Comparison of ENCODE assay signal across 6 cellular contexts in genomic region chr3:169811606-169812123, GRCh38. TPM values are rescaled to one million over a fixed set of nuclear protein-coding genes. Genes with fewer than 3 reads are reported as not detected.
DNase-seq lines count a peak whose midpoint lies in the region; ATAC-seq and TF ChIP-seq lines count a peak whose summit lies in the region.

No MANE protein-coding gene starts in this region.

- H3K27ac ChIP-seq in ascending aorta = peak overlapping the region; percentile 47 to 81

- intact Hi-C loops in ascending aorta (cut with DNase I) = no loop called here

- DNase-seq in CD1c-positive myeloid dendritic cell (ENCODE audit: extremely low spot score) = peak; percentile 7
- DNase-seq in M059J (ENCODE audit: low read depth) = peak; percentile 14
- DNase-seq in ascending aorta (ENCODE audit: low spot score in 2 of 2) = no peak
- peak; percentile 38 for DNase-seq in medulla oblongata (ENCODE audit: extremely low spot score)
- DNase-seq in cerebellum (ENCODE audit: low spot score) = no peak

- peaks cover 0 to 6% of the 10 kb centered on the region in 2 donors for H3K4me1 ChIP-seq in ascending aorta

- no peaks in the 10 kb centered on the region for H3K36me3 ChIP-seq in ascending aorta

- peak overlapping the region; percentile 58 to 73 for H3K4me3 ChIP-seq in ascending aorta

- ATAC-seq in GM18511 (IDR thresholded peaks at IDR 0.05; ENCODE audit: unreplicated experiment) = no peak

- no peaks in the 10 kb centered on the region for H3K27me3 ChIP-seq in ascending aorta

- TF ChIP-seq CTCF in ascending aorta (IDR thresholded peaks at IDR 0.05) = no peak

- no peaks in the 10 kb centered on the region for H3K9me3 ChIP-seq in ascending aorta

RNA-seq across cellular contexts. Expression of gene LRRIQ4, which starts 1.0 kb away (rescaled TPM):
- total RNA-seq in M059J (2014; rRNA removed; shearing (Covaris generic)) = not detected in 2 replicates
- total RNA-seq in ascending aorta (not detected), cerebellum (1.3 TPM)

RNA-seq across cellular contexts. Expression of gene LRRC34, which starts 1.0 kb away (rescaled TPM):
- 0.71 and 1.6 TPM in 2 replicates for total RNA-seq in M059J (2014; rRNA removed; shearing (Covaris generic))
- total RNA-seq in ascending aorta (3.5 TPM), cerebellum (21.1 TPM)

RNA-seq across cellular contexts. Expression of gene MYNN, which starts 38.5 kb away (rescaled TPM):
- 22.0 and 27.2 TPM in 2 replicates for total RNA-seq in M059J (2014; rRNA removed; shearing (Covaris generic))
- total RNA-seq in ascending aorta = 3.9 TPM
- 30.9 TPM for total RNA-seq in cerebellum

RNA-seq across cellular contexts. Expression of gene ACTRT3, which starts 42.3 kb away (rescaled TPM):
- total RNA-seq in M059J (2014; rRNA removed; shearing (Covaris generic)) = 1.7 and 2.9 TPM in 2 replicates
- 0.32 TPM for total RNA-seq in ascending aorta
- total RNA-seq in cerebellum = 4.5 TPM

RNA-seq across cellular contexts. Expression of gene TERC, which starts 46.8 kb away (rescaled TPM):
- total RNA-seq in M059J (2014; rRNA removed; shearing (Covaris generic)) = 33.4 and 110 TPM in 2 replicates
- total RNA-seq in ascending aorta (260 TPM), cerebellum (66.4 TPM)

Comparison
In these comparisons a context has a peak if more than half of its experiments do, and no peak if none do; other contexts are left out.
1. DNase-seq: peak in CD1c-positive myeloid dendritic cell (single experiment), M059J (single experiment) and medulla oblongata (single experiment); none in ascending aorta (0 of 2) and cerebellum (single experiment).